In genomic region chr19:12952050-12952449, GRCh38 we compare ENCODE assay signal across 13 cellular contexts. TPM values are rescaled to one million over a fixed set of nuclear protein-coding genes. Genes with fewer than 3 reads are reported as not detected.
A peak's percentile ranks its signal among the peaks of the same experiment; 100 is the strongest.
DNase-seq lines count a peak whose midpoint lies in the region; ATAC-seq and TF ChIP-seq lines count a peak whose summit lies in the region.
"Not testable (repeated sequence)": the region's sequence is repeated elsewhere in the genome, so short reads cannot be mapped to it uniquely, and the experiment has no call there.
"Had no signal": no experiment of that assay in that cellular context is flagged by ENCODE, and none has a peak within 500 bp of the region (broad histone marks: within the 10 kb centered on the region; RNA-seq: fewer than 3 reads in every experiment).

No MANE protein-coding gene starts in this region.

- H3K27me3 ChIP-seq in neutrophil, result not testable (repeated sequence)

- peak overlapping the region; percentile 92 for H3K27ac Mint-ChIP-seq in activated T-cell treated with anti-CD3 and anti-CD28 coated beads, Interleukin-2, amount 50 U/mL, for 24 hours
- H3K27ac Mint-ChIP-seq in MCF 10A (ENCODE audit: low read depth, unreplicated experiment) (peak overlapping the region; percentile 20), glutamatergic neuron (ENCODE audit: unreplicated experiment) (peak overlapping the region; percentile 38)
- H3K27ac Mint-ChIP-seq in stimulated activated effector memory CD8-positive, alpha-beta T cell treated with anti-CD3 and anti-CD28 coated beads, Interleukin-12 subunit alpha, Interleukin-12 subunit beta, amount 100 ng/mL, for 72 hours, result peak overlapping the region; percentile 48

- CTCF ChIA-PET in RWPE1 (lab: Yijun Ruan, JAX), result interaction anchor here (1.5 kb wide), 1 partner anchor 13 kb away, joined by 6 read pairs; no protein-coding TSS in a partner anchor
- CTCF ChIA-PET in MCF 10A (lab: Yijun Ruan, JAX), result interaction anchor here (6.1 kb wide), 1 partner anchor 13 kb away, joined by 39 read pairs; no protein-coding TSS in a partner anchor

- not testable (repeated sequence) for H3K27me3 Mint-ChIP-seq in activated T-cell treated with anti-CD3 and anti-CD28 coated beads, Interleukin-2, amount 50 U/mL, for 24 hours; MCF 10A (ENCODE audit: insufficient read depth, unreplicated experiment)
- peaks cover 14% of the 10 kb centered on the region for H3K27me3 Mint-ChIP-seq in glutamatergic neuron (ENCODE audit: unreplicated experiment)

- H3K27ac ChIP-seq in RWPE1, result peak overlapping the region; percentile 80
- peak overlapping the region; percentile 47 for H3K27ac ChIP-seq in neutrophil

- not testable (repeated sequence) for BruUV-seq in MCF 10A (replicated peaks; lab: Mats Ljungman, UMichigan)

- H3K4me1 Mint-ChIP-seq in activated T-cell treated with anti-CD3 and anti-CD28 coated beads, Interleukin-2, amount 50 U/mL, for 24 hours (ENCODE audit: low read depth), result peaks cover 56% of the 10 kb centered on the region
- H3K4me1 Mint-ChIP-seq in MCF 10A (ENCODE audit: insufficient read depth, unreplicated experiment) (peaks cover 29% of the 10 kb centered on the region), glutamatergic neuron (ENCODE audit: low read depth, unreplicated experiment) (peaks cover 27% of the 10 kb centered on the region)
- peaks cover 58% of the 10 kb centered on the region for H3K4me1 Mint-ChIP-seq in stimulated activated effector memory CD8-positive, alpha-beta T cell treated with anti-CD3 and anti-CD28 coated beads, Interleukin-12 subunit alpha, Interleukin-12 subunit beta, amount 100 ng/mL, for 72 hours

- peaks cover 8 to 22% of the 10 kb centered on the region in 2 experiments for H3K4me1 ChIP-seq in neutrophil (ENCODE audit: control insufficient read depth in 1 of 2, insufficient read depth in 1 of 2, low read depth in 1 of 2, low read length in 1 of 2)

- H3K36me3 ChIP-seq in neutrophil, result peaks cover 22% of the 10 kb centered on the region

- H3K9me3 ChIP-seq in neutrophil, result not testable (repeated sequence)

- not testable (repeated sequence) for H3K9me3 Mint-ChIP-seq in activated T-cell treated with anti-CD3 and anti-CD28 coated beads, Interleukin-2, amount 50 U/mL, for 24 hours; MCF 10A (ENCODE audit: unreplicated experiment); stimulated activated effector memory CD8-positive, alpha-beta T cell treated with anti-CD3 and anti-CD28 coated beads, Interleukin-12 subunit alpha, Interleukin-12 subunit beta, amount 100 ng/mL, for 72 hours
- peaks cover 14% of the 10 kb centered on the region for H3K9me3 Mint-ChIP-seq in glutamatergic neuron (ENCODE audit: unreplicated experiment)

- TF ChIP-seq CTCF in RWPE1 (conservative IDR thresholded peaks at IDR 0.05; ENCODE audit: low read depth); MCF 10A (IDR thresholded peaks at IDR 0.05; ENCODE audit: unreplicated experiment); glutamatergic neuron (IDR thresholded peaks at IDR 0.05; ENCODE audit: partially characterized antibody, unreplicated experiment); neutrophil (IDR thresholded peaks at IDR 0.05): not testable (repeated sequence)

- H3K4me3 Mint-ChIP-seq in activated T-cell treated with anti-CD3 and anti-CD28 coated beads, Interleukin-2, amount 50 U/mL, for 24 hours; MCF 10A (ENCODE audit: unreplicated experiment); glutamatergic neuron (ENCODE audit: unreplicated experiment); stimulated activated effector memory CD8-positive, alpha-beta T cell treated with anti-CD3 and anti-CD28 coated beads, Interleukin-12 subunit alpha, Interleukin-12 subunit beta, amount 100 ng/mL, for 72 hours: not testable (repeated sequence)

- H3K36me3 Mint-ChIP-seq in activated T-cell treated with anti-CD3 and anti-CD28 coated beads, Interleukin-2, amount 50 U/mL, for 24 hours (ENCODE audit: low read depth), result peaks cover 96% of the 10 kb centered on the region
- H3K36me3 Mint-ChIP-seq in MCF 10A (ENCODE audit: insufficient read depth, unreplicated experiment), result peaks cover 68% of the 10 kb centered on the region
- not testable (repeated sequence) for H3K36me3 Mint-ChIP-seq in glutamatergic neuron (ENCODE audit: unreplicated experiment)
- H3K36me3 Mint-ChIP-seq in stimulated activated effector memory CD8-positive, alpha-beta T cell treated with anti-CD3 and anti-CD28 coated beads, Interleukin-12 subunit alpha, Interleukin-12 subunit beta, amount 100 ng/mL, for 72 hours, result peaks cover 85% of the 10 kb centered on the region

- not testable (repeated sequence) for ATAC-seq in stimulated activated effector memory CD8-positive, alpha-beta T cell treated with anti-CD3 and anti-CD28 coated beads, Interleukin-12 subunit alpha, Interleukin-12 subunit beta, amount 100 ng/mL, for 72 hours

- not testable (repeated sequence) for H3K4me3 ChIP-seq in neutrophil (ENCODE audit: low read depth in 1 of 2, low read length in 1 of 2)

- DNase-seq in DMS 273 (lab: John Stamatoyannopoulos, UW; ENCODE audit: unreplicated experiment), result peak; percentile 73
- DNase-seq in RWPE1 (ENCODE audit: low spot score); activated T-cell treated with anti-CD3 and anti-CD28 coated beads, Interleukin-2, amount 50 U/mL, for 24 hours; MCF 10A (ENCODE audit: unreplicated experiment); glutamatergic neuron; stimulated activated effector memory CD8-positive, alpha-beta T cell treated with anti-CD3 and anti-CD28 coated beads, Interleukin-12 subunit alpha, Interleukin-12 subunit beta, amount 100 ng/mL, for 72 hours (ENCODE audit: low spot score in 2 of 2): not testable (repeated sequence)

- intact Hi-C loops in MCF 10A (cut with micrococcal nuclease), result not testable (repeated sequence)

- POLR2A ChIA-PET in RWPE1 (lab: Yijun Ruan, JAX; ENCODE audit: low non-redundant PET), result not testable (repeated sequence)
- POLR2A ChIA-PET in MCF 10A (lab: Yijun Ruan, JAX), result interaction anchor here (0.8 to 1.4 kb wide), 2 partner anchors 13 to 60 kb away, joined by 4 read pairs; no protein-coding TSS in a partner anchor

RNA-seq across cellular contexts. Expression of gene GADD45GIP1, which starts 5.0 kb away (rescaled TPM):
- total RNA-seq in MCF 10A (2022), result 44.4 and 47.5 TPM in 2 replicates
- 28.8 TPM for total RNA-seq in glutamatergic neuron (ENCODE audit: unreplicated experiment)

RNA-seq across cellular contexts. Expression of gene RAD23A, which starts 6.4 kb away (rescaled TPM):
- total RNA-seq in MCF 10A (2022), result 197 and 219 TPM in 2 replicates
- 62.1 TPM for total RNA-seq in glutamatergic neuron (ENCODE audit: unreplicated experiment)

RNA-seq across cellular contexts. Expression of gene CALR, which starts 13.6 kb away (rescaled TPM):
- total RNA-seq in MCF 10A (2022) (792 and 1,042 TPM in 2 replicates), glutamatergic neuron (ENCODE audit: unreplicated experiment) (543 TPM)

RNA-seq across cellular contexts. Expression of gene DAND5, which starts 17.3 kb away (rescaled TPM):
- total RNA-seq in MCF 10A (2022) (not detected in 2 replicates), glutamatergic neuron (ENCODE audit: unreplicated experiment) (0.44 TPM)
- total RNA-seq: breast epithelium, Caco-2, occipital lobe, RPMI7951, SK-MEL-5, tibial nerve had no signal

RNA-seq across cellular contexts. Expression of gene FARSA, which starts 18.5 kb away (rescaled TPM):
- 78.6 and 107 TPM in 2 replicates for total RNA-seq in MCF 10A (2022)
- total RNA-seq in glutamatergic neuron (ENCODE audit: unreplicated experiment), result 71.6 TPM

Comparison
In these comparisons a context has a peak if more than half of its experiments do, and no peak if none do; other contexts are left out.
1. H3K27ac Mint-ChIP-seq: peak in every context shown above with its lines; median percentile 92 in activated T-cell treated with anti-CD3 and anti-CD28 coated beads, Interleukin-2, amount 50 U/mL, for 24 hours; 48 in stimulated activated effector memory CD8-positive, alpha-beta T cell treated with anti-CD3 and anti-CD28 coated beads, Interleukin-12 subunit alpha, Interleukin-12 subunit beta, amount 100 ng/mL, for 72 hours; 38 in glutamatergic neuron; 20 in MCF 10A.